ENCODE assay signal across 9 cellular contexts in genomic region chr3:38163117-38163870, GRCh38. TPM values are rescaled to one million over a fixed set of nuclear protein-coding genes. Genes with fewer than 3 reads are reported as not detected.
DNase-seq lines count a peak whose midpoint lies in the region; TF ChIP-seq lines count a peak whose summit lies in the region.
"Had no signal": no experiment of that assay in that cellular context is flagged by ENCODE, and none has a peak within 500 bp of the region (broad histone marks: within the 10 kb centered on the region; RNA-seq: fewer than 3 reads in every experiment).

No MANE protein-coding gene starts in this region.

- DNase-seq in SIG-M5 treated with dmso at 0.1 percent for 504 hours (lab: John Stamatoyannopoulos, UW; ENCODE audit: unreplicated experiment) (peak; percentile 36), SIG-M5 (lab: John Stamatoyannopoulos, UW) (no peak), NAMALWA (ENCODE audit: low spot score) (peak; percentile 74), brain microvascular endothelial cell (no peak), NCI-H748 treated with DMSO at 0.1 percent for 48 hours (lab: John Stamatoyannopoulos, UW) (no peak), SK-N-SH (no peak), Ammon's horn (ENCODE audit: low spot score) (no peak)
- DNase-seq: amniotic stem cell had no signal

- H3K27me3 ChIP-seq in brain microvascular endothelial cell (replicated peaks), result no peaks in the 10 kb centered on the region
- H3K27me3 ChIP-seq in neutrophil, result no peaks in the 10 kb centered on the region
- H3K27me3 ChIP-seq in SK-N-SH (ENCODE audit: insufficient read depth), result no peaks in the 10 kb centered on the region

- H3K9me2 ChIP-seq in SK-N-SH, result no peaks in the 10 kb centered on the region

- no peak overlapping the region for H3K9ac ChIP-seq in SK-N-SH

- no peak for TF ChIP-seq EP300 in SK-N-SH (IDR thresholded peaks at IDR 0.05; ENCODE audit: borderline replicate concordance in 1 of 2, low read depth in 1 of 2, low read length in 1 of 2)

- no peak overlapping the region for H3K27ac ChIP-seq in brain microvascular endothelial cell
- peak overlapping the region; percentile 97 for H3K27ac ChIP-seq in neutrophil
- H3K27ac ChIP-seq in SK-N-SH (ENCODE audit: low read depth in 2 of 2, low read length in 1 of 2), result no peak overlapping the region; a peak in 1 of 4 replicates

- TF ChIP-seq RAD21 in SK-N-SH (IDR thresholded peaks at IDR 0.05; ENCODE audit: low read length), result no peak

- peak; percentile 43 for TF ChIP-seq CTCF in brain microvascular endothelial cell (IDR thresholded peaks at IDR 0.05; ENCODE audit: low read depth, low read length, missing control alignments)
- TF ChIP-seq CTCF in neutrophil (IDR thresholded peaks at IDR 0.05), result peak; percentile 35
- no peak for TF ChIP-seq CTCF in SK-N-SH (IDR thresholded peaks at IDR 0.05)

- H3K4me3 ChIP-seq in brain microvascular endothelial cell (ENCODE audit: low read depth, low read length) (no peak overlapping the region), neutrophil (ENCODE audit: low read depth in 1 of 2, low read length in 1 of 2) (no peak overlapping the region), SK-N-SH (ENCODE audit: low read depth in 2 of 2, low read length in 1 of 2) (no peak overlapping the region)

- H3K36me3 ChIP-seq in brain microvascular endothelial cell (replicated peaks), result no peaks in the 10 kb centered on the region
- H3K36me3 ChIP-seq in neutrophil, result no peaks in the 10 kb centered on the region
- no peaks in the 10 kb centered on the region for H3K36me3 ChIP-seq in SK-N-SH (replicated peaks in 1 of 2; ENCODE audit: control insufficient read depth in 1 of 2, insufficient read depth in 2 of 2, low read length in 1 of 2)

- in situ Hi-C loops in brain microvascular endothelial cell (cut with HindIII; ENCODE audit: low pct_ligation_motif_present, low sequenced_read_pairs), result no loop called here

- POLR2A ChIA-PET in SK-N-SH (lab: Yijun Ruan, JAX), result interaction anchor here (3.2 kb wide), 1 partner anchor 23 kb away, joined by 21 read pairs; no protein-coding TSS in a partner anchor

- H3K4me1 ChIP-seq in neutrophil (ENCODE audit: control insufficient read depth in 1 of 2, insufficient read depth in 1 of 2, low read depth in 1 of 2, low read length in 1 of 2), result peaks cover 36 to 39% of the 10 kb centered on the region in 2 experiments
- H3K4me1 ChIP-seq in SK-N-SH (ENCODE audit: control insufficient read depth in 1 of 2, insufficient read depth in 2 of 2, low read depth in 1 of 2, low read length in 1 of 2), result peaks cover 0 to 13% of the 10 kb centered on the region in 2 experiments; a peak in 2 of 4 replicates

- WGBS in SK-N-SH (ENCODE audit: low lambda C conversion rate), result 95% methylated on average over 12 of the region's 12 CpGs

- CTCF ChIA-PET in SK-N-SH (lab: Yijun Ruan, JAX), result interaction anchor here (0.9 to 2.0 kb wide), 5 partner anchors 9 to 189 kb away, joined by 3 to 11 read pairs (median 3); no protein-coding TSS in a partner anchor

- H3K9me3 ChIP-seq in neutrophil, result no peaks in the 10 kb centered on the region
- H3K9me3 ChIP-seq in SK-N-SH, result no peaks in the 10 kb centered on the region

- peaks cover 22% of the 10 kb centered on the region for H3F3A ChIP-seq in SK-N-SH (replicated peaks; ENCODE audit: insufficient read depth)

- H3K4me2 ChIP-seq in SK-N-SH, result no peak overlapping the region

- no peaks in the 10 kb centered on the region for H4K20me1 ChIP-seq in SK-N-SH (ENCODE audit: insufficient read depth)

- no peak overlapping the region for H2AFZ ChIP-seq in SK-N-SH (ENCODE audit: low read depth)

- peaks cover 29% of the 10 kb centered on the region for H3K79me2 ChIP-seq in SK-N-SH (ENCODE audit: insufficient read depth)

TF ChIP-seq in SK-N-SH, 30 proteins besides CTCF, POLR2A, EP300 and RAD21:
- TF ChIP-seq NFIC (IDR thresholded peaks at IDR 0.05; ENCODE audit: borderline replicate concordance), result no peak
- no peak for TF ChIP-seq ELF1 (IDR thresholded peaks at IDR 0.05)
- no peak for TF ChIP-seq USF2 (IDR thresholded peaks at IDR 0.05; ENCODE audit: borderline replicate concordance, low read depth, low read length)
- TF ChIP-seq TEAD4 (IDR thresholded peaks at IDR 0.05; ENCODE audit: borderline replicate concordance, insufficient read depth), result no peak
- TF ChIP-seq REST (IDR thresholded peaks at IDR 0.05; ENCODE audit: low read depth, low read length), result no peak
- no peak for TF ChIP-seq SMC3 (IDR thresholded peaks at IDR 0.05; ENCODE audit: low read depth, low read length)
- TF ChIP-seq NRF1 (IDR thresholded peaks at IDR 0.05; ENCODE audit: low read depth, low read length), result no peak
- TF ChIP-seq RCOR1 (IDR thresholded peaks at IDR 0.05; ENCODE audit: low read length), result no peak
- no peak for TF ChIP-seq FOXJ3 (CRISPR knock-in tag; IDR thresholded peaks at IDR 0.05)
- TF ChIP-seq GATA2 (CRISPR knock-in tag; IDR thresholded peaks at IDR 0.05), result no peak
- TF ChIP-seq POLR2AphosphoS5 (IDR thresholded peaks at IDR 0.05; ENCODE audit: low read depth, low read length), result no peak
- no peak for TF ChIP-seq TAF1 (IDR thresholded peaks at IDR 0.05; ENCODE audit: borderline replicate concordance, low read depth, low read length)
- TF ChIP-seq JUND (IDR thresholded peaks at IDR 0.05), result no peak
- TF ChIP-seq GABPA (IDR thresholded peaks at IDR 0.05; ENCODE audit: low read depth), result no peak
- no peak for TF ChIP-seq MEF2A (IDR thresholded peaks at IDR 0.05; ENCODE audit: borderline replicate concordance, low read depth)
- TF ChIP-seq MXI1 (IDR thresholded peaks at IDR 0.05; ENCODE audit: low read depth, low read length), result no peak

RNA-seq across cellular contexts. Expression of gene OXSR1, which starts 2.0 kb away (rescaled TPM):
- 22.3 and 31.9 TPM in 2 replicates for polyA plus RNA-seq in SK-N-SH (2012; rRNA removed)
- polyA plus RNA-seq in SK-N-SH (2012; cell fraction: cytosol; rRNA removed), result 28.5 and 30.6 TPM in 2 replicates
- polyA plus RNA-seq in SK-N-SH (2012; cell fraction: nucleus; rRNA removed), result 17.1 and 30.4 TPM in 2 replicates

RNA-seq across cellular contexts. Expression of gene MYD88, which starts 24.8 kb away (rescaled TPM):
- 24.0 and 26.9 TPM in 2 replicates for polyA plus RNA-seq in SK-N-SH (2012; rRNA removed)
- 22.7 and 23.9 TPM in 2 replicates for polyA plus RNA-seq in SK-N-SH (2012; cell fraction: cytosol; rRNA removed)
- 34.1 and 42.3 TPM in 2 replicates for polyA plus RNA-seq in SK-N-SH (2012; cell fraction: nucleus; rRNA removed)

RNA-seq across cellular contexts. Expression of gene ACAA1, which starts 26.4 kb away (rescaled TPM):
- 86.4 and 101 TPM in 2 replicates for polyA plus RNA-seq in SK-N-SH (2012; rRNA removed)
- polyA plus RNA-seq in SK-N-SH (2012; cell fraction: cytosol; rRNA removed), result 60.4 and 61.4 TPM in 2 replicates
- polyA plus RNA-seq in SK-N-SH (2012; cell fraction: nucleus; rRNA removed), result 220 and 261 TPM in 2 replicates

Comparison
In these comparisons a context has a peak if more than half of its experiments do, and no peak if none do; other contexts are left out.
1. DNase-seq: peak in SIG-M5 treated with dmso at 0.1 percent for 504 hours (single experiment) and NAMALWA (single experiment); none in SIG-M5 (single experiment), brain microvascular endothelial cell (single experiment), NCI-H748 treated with DMSO at 0.1 percent for 48 hours (single experiment), SK-N-SH (single experiment) and Ammon's horn (single experiment).